ENCODE assay signal across 1 cellular context in genomic region chr5:62256161-62257017, GRCh38.
A peak's percentile ranks its signal among the peaks of the same experiment; 100 is the strongest.
TF ChIP-seq lines count a peak whose summit lies in the region.

No MANE protein-coding gene starts in this region.

TF ChIP-seq in K562, 482 proteins besides CTCF, POLR2A, EP300 and RAD21 (continued from another document and continues in another):
- TF ChIP-seq MGA (IDR thresholded peaks at IDR 0.05) (peak; percentile 44; the same call in 1 of the 2 replicates), ZBTB34 (CRISPR knock-in tag; IDR thresholded peaks at IDR 0.05) (no peak), ZNF384 (IDR thresholded peaks at IDR 0.05; ENCODE audit: low read depth, low read length) (no peak), NKRF (IDR thresholded peaks at IDR 0.05; ENCODE audit: borderline replicate concordance) (no peak), GATA2 (CRISPR knock-in tag; IDR thresholded peaks at IDR 0.05) (peak; percentile 78), NBN (IDR thresholded peaks at IDR 0.05; ENCODE audit: low read depth) (0 out of 2 replicates have a peak, but pooled peaks have one; percentile 41), ARNT (IDR thresholded peaks at IDR 0.05) (no peak), HES1 (IDR thresholded peaks at IDR 0.05; ENCODE audit: low read depth) (peak; percentile 69; the same call in 1 of the 2 replicates), CBX1 (IDR thresholded peaks at IDR 0.05; ENCODE audit: low read depth) (no peak), FOXA3 (CRISPR knock-in tag; conservative IDR thresholded peaks at IDR 0.05 in 1 of 2, IDR thresholded peaks at IDR 0.05 in 1 of 2) (no peak), PKNOX1 (IDR thresholded peaks at IDR 0.05) (peak; percentile 36; the same call in 1 of the 2 replicates), RNF219 (CRISPR knock-in tag; IDR thresholded peaks at IDR 0.05) (no peak), MLLT1 (IDR thresholded peaks at IDR 0.05) (peak in 1 of 2 experiments; percentile 92; a peak in 2 of 4 replicates), ZBTB40 (IDR thresholded peaks at IDR 0.05) (peak; percentile 55; the same call in 1 of the 2 replicates), ZBTB40 (CRISPR knock-in tag; IDR thresholded peaks at IDR 0.05) (no peak), ZBTB17 (CRISPR knock-in tag; IDR thresholded peaks at IDR 0.05) (peak; percentile 94)
